3 cellular contexts compared by ENCODE assay signal in genomic region chrY:8594657-8595056, GRCh38.
"Had no signal": no experiment of that assay in that cellular context is flagged by ENCODE, and none has a peak within 500 bp of the region (broad histone marks: within the 10 kb centered on the region; RNA-seq: fewer than 3 reads in every experiment).

No MANE protein-coding gene starts in this region.

- DNase-seq: GDM1, GF-D8 had no signal

- ATAC-seq: GM12878 had no signal

- H3K4me3 ChIP-seq: GM12878 had no signal
